ENCODE assay signal across 8 cellular contexts in genomic region chr1:114346480-114347029, GRCh38.
DNase-seq lines count a peak whose midpoint lies in the region; ATAC-seq lines count a peak whose summit lies in the region.

No MANE protein-coding gene starts in this region.

- H3K27ac ChIP-seq in effector memory CD4-positive, alpha-beta T cell (ENCODE audit: insufficient read depth, low read length, poor library complexity, severe bottlenecking) = peak overlapping the region; percentile 31

- peak; percentile 76 for DNase-seq in COLO829 (ENCODE audit: low spot score)
- DNase-seq in HT-29 (ENCODE audit: low spot score) = peak; percentile 96
- DNase-seq in NK-92 (lab: John Stamatoyannopoulos, UW; ENCODE audit: unreplicated experiment) = peak; percentile 60
- peak; percentile 88 to 89 for DNase-seq in activated CD8-positive, alpha-beta memory T cell treated with anti-CD3 and anti-CD28 coated beads for 4 hours (ENCODE audit: low read depth in 2 of 2)
- DNase-seq in effector memory CD4-positive, alpha-beta T cell = peak; percentile 91 to 93 (median 92)
- peak; percentile 97 for DNase-seq in medulla oblongata (ENCODE audit: extremely low spot score)
- peak; percentile 93 to 95 (median 94) for DNase-seq in stimulated activated CD4-positive, alpha-beta T cell treated with anti-CD3 and anti-CD28 coated beads, TNF-alpha, amount 100 ng/mL, for 4 hours (ENCODE audit: low read depth in 3 of 3)

- H3K36me3 ChIP-seq in effector memory CD4-positive, alpha-beta T cell (ENCODE audit: control insufficient read depth, insufficient read depth, low read length) = no peaks in the 10 kb centered on the region

- H3K4me3 ChIP-seq in effector memory CD4-positive, alpha-beta T cell (ENCODE audit: insufficient read depth, low read depth, low read length, poor library complexity, severe bottlenecking) = peak overlapping the region; percentile 47

- ATAC-seq in GM21367 (IDR thresholded peaks at IDR 0.05; ENCODE audit: unreplicated experiment) = peak; percentile 99

- no peaks in the 10 kb centered on the region for H3K27me3 ChIP-seq in effector memory CD4-positive, alpha-beta T cell (replicated peaks; ENCODE audit: control insufficient read depth, insufficient read depth, low read length, poor library complexity, severe bottlenecking)

- no peaks in the 10 kb centered on the region for H3K9me3 ChIP-seq in effector memory CD4-positive, alpha-beta T cell (ENCODE audit: control insufficient read depth, low read length)

- peaks cover 30% of the 10 kb centered on the region for H3K4me1 ChIP-seq in effector memory CD4-positive, alpha-beta T cell (ENCODE audit: control insufficient read depth, insufficient read depth, low read length, poor library complexity, severe bottlenecking)

Comparison
In these comparisons a context has a peak if more than half of its experiments do, and no peak if none do; other contexts are left out.
1. Peak in every context shown above with its lines: DNase-seq, ATAC-seq, H3K4me3 ChIP-seq and H3K27ac ChIP-seq.